ENCODE assay signal across 15 cellular contexts in genomic region chr1:81573458-81573857, GRCh38.
DNase-seq lines count a peak whose midpoint lies in the region; ATAC-seq and TF ChIP-seq lines count a peak whose summit lies in the region.
"Had no signal": no experiment of that assay in that cellular context is flagged by ENCODE, and none has a peak within 500 bp of the region (broad histone marks: within the 10 kb centered on the region; RNA-seq: fewer than 3 reads in every experiment).

No MANE protein-coding gene starts in this region.

- H3K27ac Mint-ChIP-seq in endodermal cell: no peak overlapping the region
- H3K27ac Mint-ChIP-seq: B cell; CD4-positive, alpha-beta memory T cell; H9 had no signal

- no peaks in the 10 kb centered on the region for H3K9me3 ChIP-seq in left ventricle myocardium inferior (replicated peaks)
- H3K9me3 ChIP-seq in BLaER1: no peaks in the 10 kb centered on the region
- no peaks in the 10 kb centered on the region for H3K9me3 ChIP-seq in endodermal cell (ENCODE audit: control insufficient read depth, low read length)
- H3K9me3 ChIP-seq: Caco-2 had no signal

- no peak for DNase-seq in Right ventricle myocardium superior
- DNase-seq in left ventricle myocardium inferior: no peak
- DNase-seq in endodermal cell: no peak
- DNase-seq: Caco-2; CD4-positive, alpha-beta memory T cell; DMS153; DND-41; GM23248; H9 had no signal

- TF ChIP-seq CTCF in left ventricle myocardium inferior (IDR thresholded peaks at IDR 0.05; ENCODE audit: borderline replicate concordance): no peak
- no peak for TF ChIP-seq CTCF in endodermal cell (conservative IDR thresholded peaks at IDR 0.05)

- no peaks in the 10 kb centered on the region for H3K27me3 Mint-ChIP-seq in endodermal cell (ENCODE audit: insufficient read depth)
- H3K27me3 Mint-ChIP-seq: B cell; CD4-positive, alpha-beta memory T cell had no signal

- H3K4me3 ChIP-seq in left ventricle myocardium inferior: no peak overlapping the region
- no peak overlapping the region for H3K4me3 ChIP-seq in BLaER1
- peak overlapping the region; percentile 50 for H3K4me3 ChIP-seq in endodermal cell (ENCODE audit: low read length)
- H3K4me3 ChIP-seq: GM23248 had no signal

- H4K20me1 ChIP-seq in BLaER1: no peaks in the 10 kb centered on the region

- no peak overlapping the region for H3K4me3 Mint-ChIP-seq in endodermal cell
- H3K4me3 Mint-ChIP-seq: B cell; CD4-positive, alpha-beta memory T cell; H9 had no signal

- H3K4me1 Mint-ChIP-seq in endodermal cell: peaks cover 28% of the 10 kb centered on the region
- H3K4me1 Mint-ChIP-seq: CD4-positive, alpha-beta memory T cell had no signal

- H3K4me2 ChIP-seq in BLaER1: peak overlapping the region; percentile 68

- no peak overlapping the region for H3K9ac ChIP-seq in BLaER1
- H3K9ac ChIP-seq in endodermal cell (ENCODE audit: extremely low read depth, low read length, poor library complexity, severe bottlenecking): no peak overlapping the region
- H3K9ac ChIP-seq: GM23248 had no signal

- no peaks in the 10 kb centered on the region for H3K27me3 ChIP-seq in left ventricle myocardium inferior (ENCODE audit: low read depth)
- no peaks in the 10 kb centered on the region for H3K27me3 ChIP-seq in BLaER1
- H3K27me3 ChIP-seq in endodermal cell (ENCODE audit: control insufficient read depth, insufficient read depth, low read length, poor library complexity, severe bottlenecking): no peaks in the 10 kb centered on the region

- H3K36me3 ChIP-seq in left ventricle myocardium inferior: no peaks in the 10 kb centered on the region
- H3K36me3 ChIP-seq in BLaER1: no peaks in the 10 kb centered on the region
- no peaks in the 10 kb centered on the region for H3K36me3 ChIP-seq in endodermal cell (ENCODE audit: control insufficient read depth, insufficient read depth, low read length)

- 88% methylated on average over 2 of the region's 2 CpGs; no CpG with 5 or more reads in 1 of the 2 experiments for WGBS in endodermal cell (ENCODE audit: insufficient coverage in 1 of 2, insufficient read length in 1 of 2), 2 experiments

- no peaks in the 10 kb centered on the region for H3K9me3 Mint-ChIP-seq in endodermal cell
- H3K9me3 Mint-ChIP-seq: H9 had no signal

- H3K4me1 ChIP-seq in left ventricle myocardium inferior (peaks cover 33% of the 10 kb centered on the region), BLaER1 (peaks cover 19% of the 10 kb centered on the region), endodermal cell (ENCODE audit: control insufficient read depth, insufficient read depth, low read length) (peaks cover 15% of the 10 kb centered on the region)
- H3K4me1 ChIP-seq: Caco-2 had no signal

- H3K36me3 Mint-ChIP-seq in endodermal cell (ENCODE audit: low read depth): no peaks in the 10 kb centered on the region
- H3K36me3 Mint-ChIP-seq: CD4-positive, alpha-beta memory T cell had no signal

- intact Hi-C loops in Right ventricle myocardium superior (cut with DNase I) (no loop called here), left ventricle myocardium inferior (cut with micrococcal nuclease) (no loop called here)

- H3K27ac ChIP-seq in left ventricle myocardium inferior (replicated peaks) (no peak overlapping the region), BLaER1 (no peak overlapping the region; the same call in 1 of the 2 replicates), endodermal cell (ENCODE audit: low read depth, low read length) (no peak overlapping the region)
- H3K27ac ChIP-seq: 22Rv1, GM23248 had no signal

- peak; percentile 36 for ATAC-seq in Right ventricle myocardium superior (ENCODE audit: poor library complexity)
- no peak for ATAC-seq in HG03095 (IDR thresholded peaks at IDR 0.05; ENCODE audit: unreplicated experiment)
- no peak for ATAC-seq in GM21360 (IDR thresholded peaks at IDR 0.05; ENCODE audit: unreplicated experiment)
- ATAC-seq: HCT116 had no signal
